ENCODE assay signal across 1 cellular context in genomic region chr6:156197513-156197912, GRCh38.
TF ChIP-seq lines count a peak whose summit lies in the region.

No MANE protein-coding gene starts in this region.

TF ChIP-seq in HepG2, 621 proteins besides CTCF, POLR2A, EP300 and RAD21 (continued from another document):
- TF ChIP-seq ATRX (CRISPR knock-in tag; IDR thresholded peaks at IDR 0.05; ENCODE audit: borderline replicate concordance), result no peak
- TF ChIP-seq PAX8 (CRISPR knock-in tag; IDR thresholded peaks at IDR 0.05; ENCODE audit: borderline replicate concordance), result no peak
- TF ChIP-seq ZNF572 (CRISPR knock-in tag; IDR thresholded peaks at IDR 0.05), result no peak
- no peak for TF ChIP-seq ZNF800 (CRISPR knock-in tag; IDR thresholded peaks at IDR 0.05)
- TF ChIP-seq ZKSCAN5 (CRISPR knock-in tag; IDR thresholded peaks at IDR 0.05), result no peak
- no peak for TF ChIP-seq FOXM1 (CRISPR knock-in tag; IDR thresholded peaks at IDR 0.05)
- TF ChIP-seq MZF1 (CRISPR knock-in tag; IDR thresholded peaks at IDR 0.05; ENCODE audit: borderline replicate concordance), result no peak
